In the genomic region with DNA sequence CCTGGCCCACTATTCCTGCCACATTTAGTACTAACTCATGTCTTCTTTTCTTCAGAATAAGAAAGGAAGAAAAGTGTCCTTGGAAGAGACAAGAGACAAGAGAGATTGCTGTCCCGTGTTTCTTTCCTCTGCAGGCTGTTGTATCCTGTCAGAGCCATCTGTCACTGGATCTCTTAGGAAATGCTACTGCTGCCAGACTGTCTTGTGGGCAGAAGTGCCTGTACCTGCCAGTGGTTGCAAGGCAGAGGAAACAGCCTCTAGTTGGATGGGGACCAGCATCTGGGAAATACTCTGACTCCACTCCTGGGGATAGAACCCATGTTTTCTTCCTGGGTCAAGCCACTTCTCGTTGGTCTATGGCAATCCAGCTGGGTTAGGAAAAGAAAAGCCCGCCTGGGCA, we compare ENCODE assay signal across 24 cellular contexts. TPM values are rescaled to one million over a fixed set of nuclear protein-coding genes. Genes with fewer than 3 reads are reported as not detected.
DNase-seq lines count a peak whose midpoint lies in the region; ATAC-seq, FAIRE-seq and TF ChIP-seq lines count a peak whose summit lies in the region.
"Had no signal": no experiment of that assay in that cellular context is flagged by ENCODE, and none has a peak within 500 bp of the region (broad histone marks: within the 10 kb centered on the region; RNA-seq: fewer than 3 reads in every experiment).

No MANE protein-coding gene starts in this region.

- no peak overlapping the region for H3K4me3 Mint-ChIP-seq in activated CD4-positive, alpha-beta memory T cell treated with anti-CD3 and anti-CD28 coated beads, Interleukin-2, amount 10 ng/mL, durations not matched to agents 7 days and 5 days
- H3K4me3 Mint-ChIP-seq in activated CD4-positive, alpha-beta memory T cell treated with anti-CD3 and anti-CD28 coated beads for 36 hours: no peak overlapping the region
- H3K4me3 Mint-ChIP-seq: CD8-positive, alpha-beta T cell; nephron had no signal

- no peak for DNase-seq in activated CD4-positive, alpha-beta memory T cell treated with anti-CD3 and anti-CD28 coated beads, Interleukin-2, amount 10 ng/mL, durations not matched to agents 7 days and 5 days
- DNase-seq in activated CD4-positive, alpha-beta memory T cell treated with anti-CD3 and anti-CD28 coated beads for 36 hours: no peak
- no peak for DNase-seq in GM12891 (ENCODE audit: insufficient read length, low spot score)
- DNase-seq in K562 (ENCODE audit: extremely low read depth in 1 of 4, low spot score in 3 of 4): no peak
- no peak for DNase-seq in gastrocnemius medialis
- no peak for DNase-seq in heart right ventricle
- DNase-seq: activated CD4-positive, alpha-beta T cell treated with anti-CD3 and anti-CD28 coated beads for 48 hours; activated naive CD4-positive, alpha-beta T cell treated with anti-CD3 and anti-CD28 coated beads, Interleukin-2, amount 50 U/mL, for 16 hours; activated T-cell treated with anti-CD3 and anti-CD28 coated beads, Interleukin-2, amount 50 U/mL, for 48 hours; CD8-positive, alpha-beta T cell; DND-41; effector memory CD4-positive, alpha-beta T cell; HCEC 1CT; NCI-H1105 treated with DMSO at 0.1 percent for 48 hours; NCI-H526 treated with DMSO at 0.1 percent for 48 hours; OCI-M1; SHP77; stimulated activated naive CD4-positive, alpha-beta T cell treated with Interleukin-2 at 50 U/mL for 16 hours; thyroid gland had no signal

- H2AFZ ChIP-seq in K562 (ENCODE audit: low read depth, low read length): peak overlapping the region; percentile 67

- H3K27me3 ChIP-seq in K562 (ENCODE audit: control insufficient read depth in 2 of 2, insufficient read depth in 2 of 2, low read length in 2 of 2): no peaks in the 10 kb centered on the region
- no peaks in the 10 kb centered on the region for H3K27me3 ChIP-seq in gastrocnemius medialis
- H3K27me3 ChIP-seq in gastroesophageal sphincter: no peaks in the 10 kb centered on the region
- H3K27me3 ChIP-seq in heart right ventricle: no peaks in the 10 kb centered on the region
- H3K27me3 ChIP-seq: esophagus muscularis mucosa, thyroid gland had no signal

- H3K9ac ChIP-seq in K562 (ENCODE audit: insufficient read depth in 1 of 2, low read depth in 2 of 2, low read length in 2 of 2): peak overlapping the region in 1 of 2 experiments; percentile 8; a peak in 1 of 4 replicates

- no peaks in the 10 kb centered on the region for H4K20me1 ChIP-seq in K562 (replicated peaks; ENCODE audit: control insufficient read depth, insufficient read depth, low read length)

- H3K9me1 ChIP-seq in K562 (ENCODE audit: control insufficient read depth, insufficient read depth, low read length): no peaks in the 10 kb centered on the region

- intact Hi-C loops in activated CD4-positive, alpha-beta memory T cell treated with anti-CD3 and anti-CD28 coated beads for 36 hours (cut with micrococcal nuclease): no loop called here
- intact Hi-C loops in K562 (cut with micrococcal nuclease) (no loop called here), gastrocnemius medialis (cut with DNase I; ENCODE audit: low total_unique reads) (no loop called here), heart right ventricle (cut with DNase I) (loop anchor here in 3 of 10 donors (2.0 to 5.0 kb wide), 3 partner anchors 40 to 120 kb away; no protein-coding TSS in a partner anchor)

- no peaks in the 10 kb centered on the region for H3K79me2 ChIP-seq in K562 (ENCODE audit: control insufficient read depth, insufficient read depth, low read length)

- peaks cover 5 to 21% of the 10 kb centered on the region in 2 experiments; a peak in 4 of 5 replicates for H3K4me1 ChIP-seq in K562 (replicated peaks in 1 of 2; ENCODE audit: control insufficient read depth in 2 of 2, insufficient read depth in 2 of 2, low read length in 2 of 2)
- H3K4me1 ChIP-seq in gastrocnemius medialis: peaks cover 0 to 4% of the 10 kb centered on the region in 2 donors
- H3K4me1 ChIP-seq in gastroesophageal sphincter: peaks cover 0 to 9% (median 0%) of the 10 kb centered on the region in 3 donors
- peaks cover 0 to 46% (median 7%) of the 10 kb centered on the region in 9 donors for H3K4me1 ChIP-seq in heart right ventricle

- POLR2A ChIA-PET in activated CD4-positive, alpha-beta memory T cell treated with anti-CD3 and anti-CD28 coated beads, Interleukin-2, amount 10 ng/mL, durations not matched to agents 7 days and 5 days (lab: Charles Lee): interaction anchor here (3.3 to 9.7 kb wide), 2 partner anchors 17 to 112 kb away, joined by 10 to 106 read pairs; partner anchors contain the start of gene MAP3K8
- POLR2A ChIA-PET in activated CD4-positive, alpha-beta memory T cell treated with anti-CD3 and anti-CD28 coated beads for 36 hours (lab: Charles Lee): no interaction called here
- POLR2A ChIA-PET in K562 (lab: Yijun Ruan, JAX): interaction anchor here (0.6 kb wide), 1 partner anchor 18 kb away, joined by 3 read pairs; no protein-coding TSS in a partner anchor

- H3K9me3 Mint-ChIP-seq in activated CD4-positive, alpha-beta memory T cell treated with anti-CD3 and anti-CD28 coated beads, Interleukin-2, amount 10 ng/mL, durations not matched to agents 7 days and 5 days: no peaks in the 10 kb centered on the region
- H3K9me3 Mint-ChIP-seq in activated CD4-positive, alpha-beta memory T cell treated with anti-CD3 and anti-CD28 coated beads for 36 hours: no peaks in the 10 kb centered on the region
- H3K9me3 Mint-ChIP-seq: CD8-positive, alpha-beta T cell; nephron had no signal

- no peak for TF ChIP-seq RAD21 in K562 (CRISPR knock-in tag; conservative IDR thresholded peaks at IDR 0.05 in 1 of 2, IDR thresholded peaks at IDR 0.05 in 1 of 2)

- CTCF ChIA-PET in activated CD4-positive, alpha-beta memory T cell treated with anti-CD3 and anti-CD28 coated beads, Interleukin-2, amount 10 ng/mL, durations not matched to agents 7 days and 5 days (lab: Charles Lee): interaction anchor here (1.1 to 1.4 kb wide), 2 partner anchors 20 to 117 kb away, joined by 3 to 4 read pairs; no protein-coding TSS in a partner anchor
- CTCF ChIA-PET in activated CD4-positive, alpha-beta memory T cell treated with anti-CD3 and anti-CD28 coated beads for 36 hours (lab: Charles Lee): interaction anchor here (1.5 to 1.7 kb wide), 2 partner anchors 22 to 119 kb away, joined by 3 to 4 read pairs; no protein-coding TSS in a partner anchor
- CTCF ChIA-PET in K562 (lab: Yijun Ruan, JAX; ENCODE audit: low intra/inter-chr PET ratio): no interaction called here

- H3K27ac ChIP-seq in K562 (ENCODE audit: extremely low read depth, low read depth, low read length): peak overlapping the region; percentile 25; the same call in 1 of the 3 replicates
- no peak overlapping the region for H3K27ac ChIP-seq in gastrocnemius medialis
- no peak overlapping the region for H3K27ac ChIP-seq in gastroesophageal sphincter
- H3K27ac ChIP-seq in heart right ventricle: peak overlapping the region in 1 of 10 donors; percentile 77
- H3K27ac ChIP-seq: esophagus muscularis mucosa, thyroid gland had no signal

- ATAC-seq in K562 (no peak), gastrocnemius medialis (peak; percentile 59 to 66), gastroesophageal sphincter (no peak), HG02852 (IDR thresholded peaks at IDR 0.05; ENCODE audit: unreplicated experiment) (no peak), heart right ventricle (no peak)
- ATAC-seq: CD8-positive, alpha-beta T cell had no signal

- 70% methylated on average over 3 of the region's 3 CpGs for WGBS in K562 (ENCODE audit: insufficient coverage, low coverage, missing lambda C conversion rate)
- 100% methylated on average over 1 of the region's 3 CpGs; no CpG with 5 or more reads in 1 of the 2 donors for WGBS in gastroesophageal sphincter (ENCODE audit: low coverage in 1 of 2), 2 donors
- 73 to 76% methylated on average over 3 of the region's 3 CpGs for WGBS in heart right ventricle, 2 donors

- no peaks in the 10 kb centered on the region for H3K36me3 ChIP-seq in K562 (ENCODE audit: control insufficient read depth, insufficient read depth, low read length)
- H3K36me3 ChIP-seq in gastrocnemius medialis: no peaks in the 10 kb centered on the region
- no peaks in the 10 kb centered on the region for H3K36me3 ChIP-seq in gastroesophageal sphincter
- no peaks in the 10 kb centered on the region for H3K36me3 ChIP-seq in heart right ventricle
- H3K36me3 ChIP-seq: esophagus muscularis mucosa, thyroid gland had no signal

- FAIRE-seq in GM12891 (lab: Jason Lieb, UNC) (peak; percentile 33), K562 (lab: Jason Lieb, UNC) (no peak)
- FAIRE-seq: HTR-8/SVneo had no signal

- no peak overlapping the region for H3K4me3 ChIP-seq in K562
- H3K4me3 ChIP-seq in gastrocnemius medialis: no peak overlapping the region
- H3K4me3 ChIP-seq in gastroesophageal sphincter: no peak overlapping the region
- no peak overlapping the region for H3K4me3 ChIP-seq in heart right ventricle
- H3K4me3 ChIP-seq: esophagus muscularis mucosa, thyroid gland had no signal

- in situ Hi-C loops in K562 (cut with MboI) (no loop called here), gastrocnemius medialis (cut with MboI; ENCODE audit: low sequenced_read_pairs in 4 of 4) (no loop called here)

- BruUV-seq in K562 (replicated peaks; lab: Mats Ljungman, UMichigan): TSS peak; percentile 41

- TF ChIP-seq CTCF in K562 (IDR thresholded peaks at IDR 0.05 in 2 of 3, conservative IDR thresholded peaks at IDR 0.05 in 1 of 3; ENCODE audit: insufficient read depth in 2 of 3, low read depth in 1 of 3, low read length in 3 of 3): no peak
- TF ChIP-seq CTCF in gastrocnemius medialis (IDR thresholded peaks at IDR 0.05 in 4 of 5, conservative IDR thresholded peaks at IDR 0.05 in 1 of 5): no peak
- TF ChIP-seq CTCF in gastroesophageal sphincter (IDR thresholded peaks at IDR 0.05): no peak
- TF ChIP-seq CTCF in heart right ventricle (IDR thresholded peaks at IDR 0.05): no peak

- TF ChIP-seq EP300 in K562 (IDR thresholded peaks at IDR 0.05; ENCODE audit: low read length): no peak
- no peak for TF ChIP-seq EP300 in gastroesophageal sphincter (IDR thresholded peaks at IDR 0.05)

- no peaks in the 10 kb centered on the region for H3K36me3 Mint-ChIP-seq in activated CD4-positive, alpha-beta memory T cell treated with anti-CD3 and anti-CD28 coated beads, Interleukin-2, amount 10 ng/mL, durations not matched to agents 7 days and 5 days (ENCODE audit: low read depth)
- H3K36me3 Mint-ChIP-seq in activated CD4-positive, alpha-beta memory T cell treated with anti-CD3 and anti-CD28 coated beads for 36 hours: no peaks in the 10 kb centered on the region
- H3K36me3 Mint-ChIP-seq: CD8-positive, alpha-beta T cell had no signal

- H3K4me2 ChIP-seq in K562 (ENCODE audit: insufficient read depth, low read length): no peak overlapping the region

- peak overlapping the region; percentile 89 for H3K27ac Mint-ChIP-seq in activated CD4-positive, alpha-beta memory T cell treated with anti-CD3 and anti-CD28 coated beads, Interleukin-2, amount 10 ng/mL, durations not matched to agents 7 days and 5 days
- H3K27ac Mint-ChIP-seq in activated CD4-positive, alpha-beta memory T cell treated with anti-CD3 and anti-CD28 coated beads for 36 hours: no peak overlapping the region
- H3K27ac Mint-ChIP-seq: nephron had no signal

- no peaks in the 10 kb centered on the region for H3K9me3 ChIP-seq in K562 (replicated peaks; ENCODE audit: control insufficient read depth, insufficient read depth, low read depth, low read length)
- no peaks in the 10 kb centered on the region for H3K9me3 ChIP-seq in gastrocnemius medialis
- H3K9me3 ChIP-seq in gastroesophageal sphincter: no peaks in the 10 kb centered on the region
- no peaks in the 10 kb centered on the region for H3K9me3 ChIP-seq in heart right ventricle
- H3K9me3 ChIP-seq: esophagus muscularis mucosa, thyroid gland had no signal

- H3K27me3 Mint-ChIP-seq in activated CD4-positive, alpha-beta memory T cell treated with anti-CD3 and anti-CD28 coated beads, Interleukin-2, amount 10 ng/mL, durations not matched to agents 7 days and 5 days: no peaks in the 10 kb centered on the region
- H3K27me3 Mint-ChIP-seq in activated CD4-positive, alpha-beta memory T cell treated with anti-CD3 and anti-CD28 coated beads for 36 hours: no peaks in the 10 kb centered on the region

- peaks cover 53% of the 10 kb centered on the region for H3K4me1 Mint-ChIP-seq in activated CD4-positive, alpha-beta memory T cell treated with anti-CD3 and anti-CD28 coated beads, Interleukin-2, amount 10 ng/mL, durations not matched to agents 7 days and 5 days
- peaks cover 32% of the 10 kb centered on the region for H3K4me1 Mint-ChIP-seq in activated CD4-positive, alpha-beta memory T cell treated with anti-CD3 and anti-CD28 coated beads for 36 hours (ENCODE audit: low read depth)

- TF ChIP-seq POLR2A in GM12891 (IDR thresholded peaks at IDR 0.05; ENCODE audit: low read depth, low read length) (no peak), K562 (conservative IDR thresholded peaks at IDR 0.05) (no peak), gastrocnemius medialis (IDR thresholded peaks at IDR 0.05) (no peak), gastroesophageal sphincter (IDR thresholded peaks at IDR 0.05) (no peak)

RNA-seq across cellular contexts. Expression of gene MAP3K8, which starts 16.7 kb away (rescaled TPM):
- total RNA-seq in activated CD4-positive, alpha-beta memory T cell treated with anti-CD3 and anti-CD28 coated beads, Interleukin-2, amount 10 ng/mL, durations not matched to agents 7 days and 5 days: 10 to 100 TPM; 39.5 to 40.3 TPM
- 10 to 100 TPM; 36.5 to 40.6 TPM for total RNA-seq in activated CD4-positive, alpha-beta memory T cell treated with anti-CD3 and anti-CD28 coated beads for 36 hours
- polyA plus RNA-seq in GM12891 (2012; ENCODE audit: low read depth, missing spikeins): 77.3 TPM
- 21.7 and 52.3 TPM in 2 replicates for total RNA-seq in K562 (2011; cell fraction: chromatin; rRNA removed; ENCODE audit: low replicate concordance)
- total RNA-seq in K562 (2011; cell fraction: nucleolus; rRNA removed): 13.8 and 18.8 TPM in 2 replicates
- total RNA-seq in K562 (2011; cell fraction: nucleoplasm; rRNA removed): 19.1 and 23.8 TPM in 2 replicates
- total RNA-seq in K562 (2014; rRNA removed) (6.9 and 10.0 TPM in 2 replicates), K562 (2014; rRNA removed; fragmentation: Illumina TruSeq; extraction: Trizol) (13.5 and 13.6 TPM in 2 replicates), K562 (2015; rRNA removed; fragmentation: Illumina TruSeq; extraction: Trizol) (8.4 and 9.8 TPM in 2 replicates), K562 (2021) (14.1 and 15.7 TPM in 2 replicates), gastrocnemius medialis (1 to 10 TPM; 3.2 to 5.3 (median 4.2) TPM), gastroesophageal sphincter (10 to 100 TPM; 18.4 to 63.8 (median 28.5) TPM), heart right ventricle (10 to 100 TPM in 3 of 10 donors, 1 to 10 TPM in 7; 2.7 to 19.2 (median 6.9) TPM)
- polyA plus RNA-seq in K562 (2011; rRNA removed) (23.6 and 26.3 TPM in 2 replicates), K562 (2014; fragmentation: Illumina TruSeq; extraction: Trizol) (11.5 and 12.0 TPM in 2 replicates), K562 (2014; fragmentation: Nextera tagmentation; extraction: Ambion mirVana) (10 to 100 TPM; 14.0 to 16.4 TPM), K562 (2014; rRNA removed) (12.9 and 14.7 TPM in 2 replicates), heart right ventricle (10 to 100 TPM in 1 of 2 donors, 1 to 10 TPM in 1; 3.8 to 14.0 TPM)
- 6.3 and 13.7 TPM in 2 replicates for polyA plus RNA-seq in K562 (2011; cell fraction: cytosol; rRNA removed)
- polyA plus RNA-seq in K562 (2011; cell fraction: nucleus; rRNA removed): 15.7 and 29.1 TPM in 2 replicates
- polyA plus RNA-seq in K562 (2012): 11.4 and 15.1 TPM in 2 replicates
- 14.3 and 25.8 TPM in 2 replicates for polyA minus RNA-seq in K562 (2011; rRNA and poly(A)+ RNA removed)
- polyA minus RNA-seq in K562 (2011; cell fraction: cytosol; rRNA and poly(A)+ RNA removed): 2.7 and 7.8 TPM in 2 replicates
- polyA minus RNA-seq in K562 (2011; cell fraction: nucleus; rRNA and poly(A)+ RNA removed): 7.5 and 22.9 TPM in 2 replicates

Comparison
In these comparisons a context has a peak if more than half of its experiments do, and no peak if none do; other contexts are left out.
1. ATAC-seq: peak in gastrocnemius medialis (2 of 2); none in K562 (single experiment), gastroesophageal sphincter (single experiment), HG02852 (single experiment) and heart right ventricle (0 of 8).